27 cellular contexts compared by ENCODE assay signal in genomic region chr3:18151199-18151598, GRCh38.
"Had no signal": no experiment of that assay in that cellular context is flagged by ENCODE, and none has a peak within 500 bp of the region (broad histone marks: within the 10 kb centered on the region; RNA-seq: fewer than 3 reads in every experiment).

No MANE protein-coding gene starts in this region.

- H3K27me3 ChIP-seq: neural progenitor cell, ovary, suprapubic skin, testis, tibial artery, upper lobe of left lung, vagina had no signal

- FAIRE-seq: small intestine, urothelium cell line had no signal

- DNase-seq: naive thymus-derived CD4-positive, alpha-beta T cell; natural killer cell; occipital lobe; ovary; posterior cingulate gyrus; psoas muscle; right cardiac atrium; small intestine; stimulated activated CD4-positive, alpha-beta T cell treated with anti-CD3 and anti-CD28 coated beads, Interleukin-15, amount 100 ng/mL, for 24 hours; stimulated activated CD4-positive, alpha-beta T cell treated with anti-CD3 and anti-CD28 coated beads, Interleukin-2, amount 100 ng/mL, for 24 hours; stimulated activated CD4-positive, alpha-beta T cell treated with anti-CD3 and anti-CD28 coated beads, Interleukin-2, amount 100 ng/mL, for 48 hours; stimulated activated CD4-positive, alpha-beta T cell treated with anti-CD3 and anti-CD28 coated beads, Interleukin-4, amount 100 ng/mL, for 24 hours; stimulated activated naive CD4-positive, alpha-beta T cell; stimulated activated naive CD8-positive, alpha-beta T cell treated with anti-CD3 and anti-CD28 coated beads, Interleukin-15, amount 100 ng/mL, for 72 hours; stimulated activated naive CD8-positive, alpha-beta T cell treated with anti-CD3 and anti-CD28 coated beads, Interleukin-15, Interleukin-2, amounts not matched to agents 100 U/mL and 50 U/mL, for 24 hours; substantia nigra; testis; tibial artery; trophoblast cell; upper lobe of left lung had no signal

- H3K4me1 ChIP-seq: parathyroid adenoma, psoas muscle, suprapubic skin, testis, tibial artery, upper lobe of left lung, vagina had no signal

- H3K9me3 ChIP-seq: ovary, psoas muscle, suprapubic skin, testis, tibial artery, upper lobe of left lung, vagina had no signal

- H3K27ac ChIP-seq: neural progenitor cell, ovary, parathyroid adenoma, psoas muscle, suprapubic skin, testis, tibial artery, upper lobe of left lung, vagina had no signal

- H3K4me2 ChIP-seq: neural progenitor cell had no signal

- H3K9ac ChIP-seq: neural progenitor cell, parathyroid adenoma had no signal

- H3K79me2 ChIP-seq: parathyroid adenoma had no signal

- H3K36me3 ChIP-seq: neural progenitor cell, ovary, suprapubic skin, tibial artery, upper lobe of left lung, vagina had no signal

- H3K4me3 ChIP-seq: neural progenitor cell, ovary, psoas muscle, suprapubic skin, testis, tibial artery, upper lobe of left lung, vagina had no signal

- ATAC-seq: naive thymus-derived CD4-positive, alpha-beta T cell; natural killer cell; psoas muscle; right cardiac atrium; sciatic nerve; stimulated activated effector memory CD8-positive, alpha-beta T cell treated with anti-CD3 and anti-CD28 coated beads, Interleukin-12 subunit alpha, Interleukin-12 subunit beta, amount 100 ng/mL, for 72 hours; stimulated activated naive CD8-positive, alpha-beta T cell treated with anti-CD3 and anti-CD28 coated beads, Interleukin-15, amount 100 ng/mL, for 72 hours; stimulated activated naive CD8-positive, alpha-beta T cell treated with anti-CD3 and anti-CD28 coated beads, Interleukin-15, Interleukin-2, amounts not matched to agents 100 U/mL and 50 U/mL, for 24 hours had no signal

- H2AFZ ChIP-seq: neural progenitor cell, parathyroid adenoma had no signal
